In the genomic region with DNA sequence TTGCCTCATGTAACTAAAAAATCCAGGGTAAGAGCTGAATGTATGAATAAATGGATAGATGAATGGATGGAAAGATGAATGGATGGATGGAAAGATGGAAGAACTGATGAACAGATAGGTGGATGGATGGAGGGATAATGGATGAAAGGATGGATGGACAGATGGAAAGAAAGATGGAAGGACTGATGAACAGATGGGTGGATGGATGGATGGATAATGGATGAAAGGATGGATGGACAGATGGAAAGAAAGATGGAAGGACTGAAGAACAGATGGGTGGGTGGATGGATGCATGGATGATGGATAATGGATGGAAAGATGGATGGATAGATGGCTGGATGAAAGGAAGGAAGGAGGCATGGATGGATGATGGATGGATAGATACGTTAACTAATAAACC, we compare ENCODE assay signal across 1 cellular context.
TF ChIP-seq lines count a peak whose summit lies in the region.

No MANE protein-coding gene starts in this region.

TF ChIP-seq in HepG2, 621 proteins besides CTCF, POLR2A, EP300 and RAD21 (continued from another document):
- TF ChIP-seq, protein P1, sequence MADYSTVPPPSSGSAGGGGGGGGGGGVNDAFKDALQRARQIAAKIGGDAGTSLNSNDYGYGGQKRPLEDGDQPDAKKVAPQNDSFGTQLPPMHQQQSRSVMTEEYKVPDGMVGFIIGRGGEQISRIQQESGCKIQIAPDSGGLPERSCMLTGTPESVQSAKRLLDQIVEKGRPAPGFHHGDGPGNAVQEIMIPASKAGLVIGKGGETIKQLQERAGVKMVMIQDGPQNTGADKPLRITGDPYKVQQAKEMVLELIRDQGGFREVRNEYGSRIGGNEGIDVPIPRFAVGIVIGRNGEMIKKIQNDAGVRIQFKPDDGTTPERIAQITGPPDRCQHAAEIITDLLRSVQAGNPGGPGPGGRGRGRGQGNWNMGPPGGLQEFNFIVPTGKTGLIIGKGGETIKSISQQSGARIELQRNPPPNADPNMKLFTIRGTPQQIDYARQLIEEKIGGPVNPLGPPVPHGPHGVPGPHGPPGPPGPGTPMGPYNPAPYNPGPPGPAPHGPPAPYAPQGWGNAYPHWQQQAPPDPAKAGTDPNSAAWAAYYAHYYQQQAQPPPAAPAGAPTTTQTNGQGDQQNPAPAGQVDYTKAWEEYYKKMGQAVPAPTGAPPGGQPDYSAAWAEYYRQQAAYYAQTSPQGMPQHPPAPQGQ (CRISPR knock-in tag; IDR thresholded peaks at IDR 0.05; ENCODE audit: borderline replicate concordance), result no peak
- TF ChIP-seq, protein P2, sequence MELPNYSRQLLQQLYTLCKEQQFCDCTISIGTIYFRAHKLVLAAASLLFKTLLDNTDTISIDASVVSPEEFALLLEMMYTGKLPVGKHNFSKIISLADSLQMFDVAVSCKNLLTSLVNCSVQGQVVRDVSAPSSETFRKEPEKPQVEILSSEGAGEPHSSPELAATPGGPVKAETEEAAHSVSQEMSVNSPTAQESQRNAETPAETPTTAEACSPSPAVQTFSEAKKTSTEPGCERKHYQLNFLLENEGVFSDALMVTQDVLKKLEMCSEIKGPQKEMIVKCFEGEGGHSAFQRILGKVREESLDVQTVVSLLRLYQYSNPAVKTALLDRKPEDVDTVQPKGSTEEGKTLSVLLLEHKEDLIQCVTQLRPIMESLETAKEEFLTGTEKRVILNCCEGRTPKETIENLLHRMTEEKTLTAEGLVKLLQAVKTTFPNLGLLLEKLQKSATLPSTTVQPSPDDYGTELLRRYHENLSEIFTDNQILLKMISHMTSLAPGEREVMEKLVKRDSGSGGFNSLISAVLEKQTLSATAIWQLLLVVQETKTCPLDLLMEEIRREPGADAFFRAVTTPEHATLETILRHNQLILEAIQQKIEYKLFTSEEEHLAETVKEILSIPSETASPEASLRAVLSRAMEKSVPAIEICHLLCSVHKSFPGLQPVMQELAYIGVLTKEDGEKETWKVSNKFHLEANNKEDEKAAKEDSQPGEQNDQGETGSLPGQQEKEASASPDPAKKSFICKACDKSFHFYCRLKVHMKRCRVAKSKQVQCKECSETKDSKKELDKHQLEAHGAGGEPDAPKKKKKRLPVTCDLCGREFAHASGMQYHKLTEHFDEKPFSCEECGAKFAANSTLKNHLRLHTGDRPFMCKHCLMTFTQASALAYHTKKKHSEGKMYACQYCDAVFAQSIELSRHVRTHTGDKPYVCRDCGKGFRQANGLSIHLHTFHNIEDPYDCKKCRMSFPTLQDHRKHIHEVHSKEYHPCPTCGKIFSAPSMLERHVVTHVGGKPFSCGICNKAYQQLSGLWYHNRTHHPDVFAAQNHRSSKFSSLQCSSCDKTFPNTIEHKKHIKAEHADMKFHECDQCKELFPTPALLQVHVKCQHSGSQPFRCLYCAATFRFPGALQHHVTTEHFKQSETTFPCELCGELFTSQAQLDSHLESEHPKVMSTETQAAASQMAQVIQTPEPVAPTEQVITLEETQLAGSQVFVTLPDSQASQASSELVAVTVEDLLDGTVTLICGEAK (IDR thresholded peaks at IDR 0.05), result 0 out of 2 replicates have a peak, but pooled peaks have one; percentile 11
- TF ChIP-seq, protein P2 (CRISPR knock-in tag; IDR thresholded peaks at IDR 0.05), result no peak
- no peak for TF ChIP-seq SMARCC2 (IDR thresholded peaks at IDR 0.05)
- TF ChIP-seq ZNF510 (CRISPR knock-in tag; IDR thresholded peaks at IDR 0.05; ENCODE audit: low read depth), result no peak
- TF ChIP-seq, protein P3, sequence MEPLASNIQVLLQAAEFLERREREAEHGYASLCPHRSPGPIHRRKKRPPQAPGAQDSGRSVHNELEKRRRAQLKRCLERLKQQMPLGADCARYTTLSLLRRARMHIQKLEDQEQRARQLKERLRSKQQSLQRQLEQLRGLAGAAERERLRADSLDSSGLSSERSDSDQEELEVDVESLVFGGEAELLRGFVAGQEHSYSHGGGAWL (CRISPR knock-in tag; IDR thresholded peaks at IDR 0.05), result no peak
- no peak for TF ChIP-seq ZNF382 (CRISPR knock-in tag; IDR thresholded peaks at IDR 0.05; ENCODE audit: borderline replicate concordance)
- TF ChIP-seq, protein P4, sequence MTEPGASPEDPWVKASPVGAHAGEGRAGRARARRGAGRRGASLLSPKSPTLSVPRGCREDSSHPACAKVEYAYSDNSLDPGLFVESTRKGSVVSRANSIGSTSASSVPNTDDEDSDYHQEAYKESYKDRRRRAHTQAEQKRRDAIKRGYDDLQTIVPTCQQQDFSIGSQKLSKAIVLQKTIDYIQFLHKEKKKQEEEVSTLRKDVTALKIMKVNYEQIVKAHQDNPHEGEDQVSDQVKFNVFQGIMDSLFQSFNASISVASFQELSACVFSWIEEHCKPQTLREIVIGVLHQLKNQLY (CRISPR knock-in tag; IDR thresholded peaks at IDR 0.05), result no peak
- TF ChIP-seq FOXA1 (IDR thresholded peaks at IDR 0.05), result 0 out of 2 replicates have a peak, but pooled peaks have one; percentile 33
- no peak for TF ChIP-seq FOXA1 (CRISPR knock-in tag; IDR thresholded peaks at IDR 0.05)
- no peak for TF ChIP-seq ZC3H13 (CRISPR knock-in tag; IDR thresholded peaks at IDR 0.05)
- TF ChIP-seq, protein P5, sequence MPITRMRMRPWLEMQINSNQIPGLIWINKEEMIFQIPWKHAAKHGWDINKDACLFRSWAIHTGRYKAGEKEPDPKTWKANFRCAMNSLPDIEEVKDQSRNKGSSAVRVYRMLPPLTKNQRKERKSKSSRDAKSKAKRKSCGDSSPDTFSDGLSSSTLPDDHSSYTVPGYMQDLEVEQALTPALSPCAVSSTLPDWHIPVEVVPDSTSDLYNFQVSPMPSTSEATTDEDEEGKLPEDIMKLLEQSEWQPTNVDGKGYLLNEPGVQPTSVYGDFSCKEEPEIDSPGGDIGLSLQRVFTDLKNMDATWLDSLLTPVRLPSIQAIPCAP (CRISPR knock-in tag; IDR thresholded peaks at IDR 0.05; ENCODE audit: low read depth), result no peak
- no peak for TF ChIP-seq ZKSCAN8 (CRISPR knock-in tag; IDR thresholded peaks at IDR 0.05; ENCODE audit: borderline replicate concordance)
- TF ChIP-seq SNRNP70 (IDR thresholded peaks at IDR 0.05; ENCODE audit: low read depth, low read length), result no peak
- no peak for TF ChIP-seq ZNF816 (CRISPR knock-in tag; IDR thresholded peaks at IDR 0.05; ENCODE audit: borderline replicate concordance)
- TF ChIP-seq ATF7 (IDR thresholded peaks at IDR 0.05), result 0 out of 2 replicates have a peak, but pooled peaks have one; percentile 1
- TF ChIP-seq ATF7 (CRISPR knock-in tag; IDR thresholded peaks at IDR 0.05), result no peak
- TF ChIP-seq, protein P6, sequence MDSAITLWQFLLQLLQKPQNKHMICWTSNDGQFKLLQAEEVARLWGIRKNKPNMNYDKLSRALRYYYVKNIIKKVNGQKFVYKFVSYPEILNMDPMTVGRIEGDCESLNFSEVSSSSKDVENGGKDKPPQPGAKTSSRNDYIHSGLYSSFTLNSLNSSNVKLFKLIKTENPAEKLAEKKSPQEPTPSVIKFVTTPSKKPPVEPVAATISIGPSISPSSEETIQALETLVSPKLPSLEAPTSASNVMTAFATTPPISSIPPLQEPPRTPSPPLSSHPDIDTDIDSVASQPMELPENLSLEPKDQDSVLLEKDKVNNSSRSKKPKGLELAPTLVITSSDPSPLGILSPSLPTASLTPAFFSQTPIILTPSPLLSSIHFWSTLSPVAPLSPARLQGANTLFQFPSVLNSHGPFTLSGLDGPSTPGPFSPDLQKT (CRISPR knock-in tag; IDR thresholded peaks at IDR 0.05; ENCODE audit: borderline replicate concordance), result no peak
- no peak for TF ChIP-seq U2AF2 (IDR thresholded peaks at IDR 0.05; ENCODE audit: low read depth, low read length)
- no peak for TF ChIP-seq REXO4 (CRISPR knock-in tag; IDR thresholded peaks at IDR 0.05; ENCODE audit: borderline replicate concordance)
- TF ChIP-seq ELF3 (CRISPR knock-in tag; IDR thresholded peaks at IDR 0.05), result no peak
- no peak for TF ChIP-seq ZNF777 (CRISPR knock-in tag; IDR thresholded peaks at IDR 0.05)
- TF ChIP-seq FOXK2 (IDR thresholded peaks at IDR 0.05), result peak; percentile 34; the same call in 1 of the 2 replicates
- TF ChIP-seq ZNF629 (CRISPR knock-in tag; conservative IDR thresholded peaks at IDR 0.05), result no peak
- no peak for TF ChIP-seq EHMT2 (IDR thresholded peaks at IDR 0.05; ENCODE audit: borderline replicate concordance, low read depth, low read length)
